In genomic region chr20:47161411-47161810, GRCh38 we compare ENCODE assay signal across 8 cellular contexts.
"Had no signal": no experiment of that assay in that cellular context is flagged by ENCODE, and none has a peak within 500 bp of the region (broad histone marks: within the 10 kb centered on the region; RNA-seq: fewer than 3 reads in every experiment).

No MANE protein-coding gene starts in this region.

- FAIRE-seq: G401.6, GM12878, GM12891, GM12892, GM18507, GM19239 had no signal

- DNase-seq: GDM1, GF-D8 had no signal

- ATAC-seq: GM12878 had no signal

- H3K4me3 ChIP-seq: GM12878 had no signal
